In genomic region chr12:122874081-122874480, GRCh38 we compare ENCODE assay signal across 10 cellular contexts. TPM values are rescaled to one million over a fixed set of nuclear protein-coding genes. Genes with fewer than 3 reads are reported as not detected.
DNase-seq lines count a peak whose midpoint lies in the region; ATAC-seq and TF ChIP-seq lines count a peak whose summit lies in the region.
"Had no signal": no experiment of that assay in that cellular context is flagged by ENCODE, and none has a peak within 500 bp of the region (broad histone marks: within the 10 kb centered on the region; RNA-seq: fewer than 3 reads in every experiment).

No MANE protein-coding gene starts in this region.

- H3K4ac ChIP-seq in mesendoderm (ENCODE audit: low read depth, low read length), result no peak overlapping the region

- H3K4me3 ChIP-seq in mesendoderm (ENCODE audit: low read length) (no peak overlapping the region), thyroid gland (replicated peaks in 1 of 3) (no peak overlapping the region), testis (no peak overlapping the region)
- H3K4me3 ChIP-seq: SJSA1 had no signal

- peaks cover 25% of the 10 kb centered on the region for H3K27me3 ChIP-seq in mesendoderm (ENCODE audit: insufficient read depth, low read length, poor library complexity)
- no peaks in the 10 kb centered on the region for H3K27me3 ChIP-seq in thyroid gland
- no peaks in the 10 kb centered on the region for H3K27me3 ChIP-seq in testis
- H3K27me3 ChIP-seq: SJSA1 had no signal

- TF ChIP-seq CTCF in thyroid gland (IDR thresholded peaks at IDR 0.05) (no peak), testis (IDR thresholded peaks at IDR 0.05) (no peak)

- H3K27ac ChIP-seq in mesendoderm (ENCODE audit: low read depth, low read length), result no peak overlapping the region
- peak overlapping the region; percentile 88 to 92 (median 92) for H3K27ac ChIP-seq in thyroid gland
- H3K27ac ChIP-seq in testis, result no peak overlapping the region
- H3K27ac ChIP-seq: SJSA1 had no signal

- WGBS in mesendoderm (ENCODE audit: extremely low coverage, insufficient coverage, low lambda C conversion rate), result no CpG with 5 or more reads among the region's 12 CpGs
- WGBS in thyroid gland, 2 donors, result 65% methylated on average over 12 of the region's 12 CpGs
- WGBS in testis, 2 donors, result 69 to 80% methylated on average over 12 of the region's 12 CpGs

- H3K4me1 ChIP-seq in mesendoderm (ENCODE audit: control insufficient read depth, low read depth, low read length), result peaks cover 6% of the 10 kb centered on the region
- H3K4me1 ChIP-seq in thyroid gland, result peaks cover 76 to 79% of the 10 kb centered on the region in 2 donors
- H3K4me1 ChIP-seq in testis, result peaks cover 69% of the 10 kb centered on the region

- no peaks in the 10 kb centered on the region for H3K36me3 ChIP-seq in mesendoderm (ENCODE audit: control insufficient read depth, insufficient read depth, low read length)
- peaks cover 6 to 14% of the 10 kb centered on the region in 2 donors for H3K36me3 ChIP-seq in thyroid gland
- H3K36me3 ChIP-seq in testis (ENCODE audit: low read depth, missing control alignments), result no peaks in the 10 kb centered on the region

- DNase-seq in activated gamma-delta T cell treated with Interleukin-2 at 50 U/mL for 16 hours (peak; percentile 36), activated gamma-delta T cell (lab: John Stamatoyannopoulos, UW) (no peak), mesendoderm (peak; percentile 54), thyroid gland (peak; percentile 63 to 67), testis (no peak)
- DNase-seq in activated naive CD4-positive, alpha-beta T cell treated with anti-CD3 and anti-CD28 coated beads, Interleukin-2, amount 50 U/mL, for 16 hours, result peak; percentile 65
- DNase-seq: NCI-H2171 had no signal

- H2BK5ac ChIP-seq in mesendoderm (ENCODE audit: low read length), result no peak overlapping the region

- TF ChIP-seq POLR2A in thyroid gland (IDR thresholded peaks at IDR 0.05) (no peak), testis (IDR thresholded peaks at IDR 0.05) (no peak)

- intact Hi-C loops in thyroid gland (cut with DNase I) (no loop called here), testis (cut with DNase I; ENCODE audit: low total_unique reads) (no loop called here)

- H2BK120ac ChIP-seq in mesendoderm (ENCODE audit: low read depth, low read length), result no peak overlapping the region

- H3K79me2 ChIP-seq in mesendoderm (ENCODE audit: control insufficient read depth, insufficient read depth, low read length), result no peaks in the 10 kb centered on the region

- H3K9me3 ChIP-seq in thyroid gland (no peaks in the 10 kb centered on the region), testis (no peaks in the 10 kb centered on the region)
- H3K9me3 ChIP-seq: SJSA1 had no signal

- H2BK15ac ChIP-seq in mesendoderm (replicated peaks; ENCODE audit: low read depth), result no peak overlapping the region

- no peak overlapping the region for H3K4me2 ChIP-seq in mesendoderm (ENCODE audit: low read length)

- no peak overlapping the region for H3K9ac ChIP-seq in mesendoderm (ENCODE audit: low read length)

- H3K18ac ChIP-seq in mesendoderm (ENCODE audit: low read length), result no peak overlapping the region

- no peaks in the 10 kb centered on the region for H3K79me1 ChIP-seq in mesendoderm (ENCODE audit: low read length)

- no peak for ATAC-seq in HG03469 (IDR thresholded peaks at IDR 0.05; ENCODE audit: unreplicated experiment)
- no peak for ATAC-seq in GM21515 (IDR thresholded peaks at IDR 0.05; ENCODE audit: unreplicated experiment)

- no peak overlapping the region for H4K8ac ChIP-seq in mesendoderm (ENCODE audit: low read depth, low read length)

- no peak overlapping the region for H3K23ac ChIP-seq in mesendoderm (ENCODE audit: low read length)

- H4K5ac ChIP-seq in mesendoderm (ENCODE audit: low read length), result no peak overlapping the region

- H3K56ac ChIP-seq in mesendoderm (ENCODE audit: low read length), result no peak overlapping the region

- no peak overlapping the region for H2AK5ac ChIP-seq in mesendoderm (ENCODE audit: low read length)

RNA-seq across cellular contexts. Expression of gene VPS37B, which starts 21.8 kb away (rescaled TPM):
- polyA plus RNA-seq in mesendoderm (2013, experiment 1 of 2), result 8.6 TPM
- 8.4 TPM for polyA plus RNA-seq in mesendoderm (2013, experiment 2 of 2)
- total RNA-seq in thyroid gland, result 10 to 100 TPM; 35.6 to 66.1 (median 63.5) TPM
- 10 to 100 TPM; 75.8 to 90.1 TPM for total RNA-seq in testis
- polyA plus RNA-seq in testis (ENCODE audit: insufficient read depth, low read depth, low replicate concordance), result 38.0 TPM

RNA-seq across cellular contexts. Expression of gene HIP1R, which starts 38.8 kb away (rescaled TPM):
- polyA plus RNA-seq in mesendoderm (2013, experiment 1 of 2), result 4.4 TPM
- polyA plus RNA-seq in mesendoderm (2013, experiment 2 of 2), result 4.5 TPM
- total RNA-seq in thyroid gland, result 10 to 100 TPM; 50.2 to 92.7 (median 56.2) TPM
- 10 to 100 TPM; 34.3 to 41.7 TPM for total RNA-seq in testis
- polyA plus RNA-seq in testis (ENCODE audit: insufficient read depth, low read depth, low replicate concordance), result 20.1 TPM

Comparison
In these comparisons a context has a peak if more than half of its experiments do, and no peak if none do; other contexts are left out.
1. DNase-seq: peak in activated gamma-delta T cell treated with Interleukin-2 at 50 U/mL for 16 hours (single experiment), activated naive CD4-positive, alpha-beta T cell treated with anti-CD3 and anti-CD28 coated beads, Interleukin-2, amount 50 U/mL, for 16 hours (single experiment), mesendoderm (single experiment) and thyroid gland (2 of 2); none in activated gamma-delta T cell (single experiment) and testis (single experiment).
2. H3K27ac ChIP-seq: peak in thyroid gland (3 of 3); none in mesendoderm (single experiment) and testis (0 of 2).